ENCODE assay signal across 1 cellular context in the genomic region with DNA sequence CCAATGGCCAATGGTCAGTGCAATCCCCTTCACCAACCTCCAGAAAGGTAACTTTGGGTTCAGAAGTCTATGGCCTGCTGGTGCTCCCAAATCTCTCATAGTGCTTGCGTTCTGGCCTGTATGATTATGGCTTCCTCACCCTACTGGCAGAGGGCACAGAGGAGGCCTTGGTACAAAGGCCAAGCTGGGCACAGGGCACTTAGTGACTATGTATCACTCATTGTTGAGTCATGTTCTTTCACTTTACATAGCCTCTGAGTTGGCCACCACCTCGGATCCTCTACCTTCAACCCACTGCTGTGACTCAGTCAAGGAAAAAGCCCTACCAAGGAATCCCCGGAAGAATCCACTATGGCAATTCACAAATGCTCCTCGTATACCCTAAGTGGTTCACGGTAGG.
TF ChIP-seq lines count a peak whose summit lies in the region.

No MANE protein-coding gene starts in this region.

TF ChIP-seq in HCT116, 20 proteins besides CTCF, POLR2A, EP300 and RAD21 (continued from another document):
- TF ChIP-seq, protein P1, sequence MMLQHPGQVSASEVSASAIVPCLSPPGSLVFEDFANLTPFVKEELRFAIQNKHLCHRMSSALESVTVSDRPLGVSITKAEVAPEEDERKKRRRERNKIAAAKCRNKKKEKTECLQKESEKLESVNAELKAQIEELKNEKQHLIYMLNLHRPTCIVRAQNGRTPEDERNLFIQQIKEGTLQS (IDR thresholded peaks at IDR 0.05) = no peak
- no peak for TF ChIP-seq ZNF274 (IDR thresholded peaks at IDR 0.05; ENCODE audit: low read depth, low read length)
- 0 out of 2 replicates have a peak, but pooled peaks have one; percentile 13 for TF ChIP-seq ZFX (IDR thresholded peaks at IDR 0.05)
- TF ChIP-seq EZH2phosphoT487 (IDR thresholded peaks at IDR 0.05; ENCODE audit: borderline replicate concordance) = no peak
- TF ChIP-seq ELF1 (IDR thresholded peaks at IDR 0.05; ENCODE audit: borderline replicate concordance, low read depth) = no peak
- TF ChIP-seq SIN3A (IDR thresholded peaks at IDR 0.05; ENCODE audit: low read depth) = no peak
- TF ChIP-seq JUND (IDR thresholded peaks at IDR 0.05) = peak; percentile 79
- TF ChIP-seq TCF7L2 (IDR thresholded peaks at IDR 0.05; ENCODE audit: borderline replicate concordance, extremely low read depth, insufficient read depth, insufficient read length) = no peak
- TF ChIP-seq EZH2 (IDR thresholded peaks at IDR 0.05) = no peak
- no peak for TF ChIP-seq CEBPB (IDR thresholded peaks at IDR 0.05; ENCODE audit: low read depth)
- TF ChIP-seq SRF (IDR thresholded peaks at IDR 0.05; ENCODE audit: low read depth) = 0 out of 2 replicates have a peak, but pooled peaks have one; percentile 12
- TF ChIP-seq, protein P2, sequence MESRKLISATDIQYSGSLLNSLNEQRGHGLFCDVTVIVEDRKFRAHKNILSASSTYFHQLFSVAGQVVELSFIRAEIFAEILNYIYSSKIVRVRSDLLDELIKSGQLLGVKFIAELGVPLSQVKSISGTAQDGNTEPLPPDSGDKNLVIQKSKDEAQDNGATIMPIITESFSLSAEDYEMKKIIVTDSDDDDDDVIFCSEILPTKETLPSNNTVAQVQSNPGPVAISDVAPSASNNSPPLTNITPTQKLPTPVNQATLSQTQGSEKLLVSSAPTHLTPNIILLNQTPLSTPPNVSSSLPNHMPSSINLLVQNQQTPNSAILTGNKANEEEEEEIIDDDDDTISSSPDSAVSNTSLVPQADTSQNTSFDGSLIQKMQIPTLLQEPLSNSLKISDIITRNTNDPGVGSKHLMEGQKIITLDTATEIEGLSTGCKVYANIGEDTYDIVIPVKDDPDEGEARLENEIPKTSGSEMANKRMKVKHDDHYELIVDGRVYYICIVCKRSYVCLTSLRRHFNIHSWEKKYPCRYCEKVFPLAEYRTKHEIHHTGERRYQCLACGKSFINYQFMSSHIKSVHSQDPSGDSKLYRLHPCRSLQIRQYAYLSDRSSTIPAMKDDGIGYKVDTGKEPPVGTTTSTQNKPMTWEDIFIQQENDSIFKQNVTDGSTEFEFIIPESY (IDR thresholded peaks at IDR 0.05; ENCODE audit: extremely low read depth, insufficient replicate concordance, low read length) = no peak
- TF ChIP-seq, protein P3, sequence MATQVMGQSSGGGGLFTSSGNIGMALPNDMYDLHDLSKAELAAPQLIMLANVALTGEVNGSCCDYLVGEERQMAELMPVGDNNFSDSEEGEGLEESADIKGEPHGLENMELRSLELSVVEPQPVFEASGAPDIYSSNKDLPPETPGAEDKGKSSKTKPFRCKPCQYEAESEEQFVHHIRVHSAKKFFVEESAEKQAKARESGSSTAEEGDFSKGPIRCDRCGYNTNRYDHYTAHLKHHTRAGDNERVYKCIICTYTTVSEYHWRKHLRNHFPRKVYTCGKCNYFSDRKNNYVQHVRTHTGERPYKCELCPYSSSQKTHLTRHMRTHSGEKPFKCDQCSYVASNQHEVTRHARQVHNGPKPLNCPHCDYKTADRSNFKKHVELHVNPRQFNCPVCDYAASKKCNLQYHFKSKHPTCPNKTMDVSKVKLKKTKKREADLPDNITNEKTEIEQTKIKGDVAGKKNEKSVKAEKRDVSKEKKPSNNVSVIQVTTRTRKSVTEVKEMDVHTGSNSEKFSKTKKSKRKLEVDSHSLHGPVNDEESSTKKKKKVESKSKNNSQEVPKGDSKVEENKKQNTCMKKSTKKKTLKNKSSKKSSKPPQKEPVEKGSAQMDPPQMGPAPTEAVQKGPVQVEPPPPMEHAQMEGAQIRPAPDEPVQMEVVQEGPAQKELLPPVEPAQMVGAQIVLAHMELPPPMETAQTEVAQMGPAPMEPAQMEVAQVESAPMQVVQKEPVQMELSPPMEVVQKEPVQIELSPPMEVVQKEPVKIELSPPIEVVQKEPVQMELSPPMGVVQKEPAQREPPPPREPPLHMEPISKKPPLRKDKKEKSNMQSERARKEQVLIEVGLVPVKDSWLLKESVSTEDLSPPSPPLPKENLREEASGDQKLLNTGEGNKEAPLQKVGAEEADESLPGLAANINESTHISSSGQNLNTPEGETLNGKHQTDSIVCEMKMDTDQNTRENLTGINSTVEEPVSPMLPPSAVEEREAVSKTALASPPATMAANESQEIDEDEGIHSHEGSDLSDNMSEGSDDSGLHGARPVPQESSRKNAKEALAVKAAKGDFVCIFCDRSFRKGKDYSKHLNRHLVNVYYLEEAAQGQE (IDR thresholded peaks at IDR 0.05; ENCODE audit: low read depth) = no peak
- TF ChIP-seq FOSL1 (IDR thresholded peaks at IDR 0.05; ENCODE audit: low read depth) = peak; percentile 85
